In genomic region chr1:104932949-104933679, GRCh38 we compare ENCODE assay signal across 22 cellular contexts.
DNase-seq lines count a peak whose midpoint lies in the region; ATAC-seq and TF ChIP-seq lines count a peak whose summit lies in the region.
"Had no signal": no experiment of that assay in that cellular context is flagged by ENCODE, and none has a peak within 500 bp of the region (broad histone marks: within the 10 kb centered on the region; RNA-seq: fewer than 3 reads in every experiment).

No MANE protein-coding gene starts in this region.

- H3K36me3 Mint-ChIP-seq in endodermal cell (ENCODE audit: low read depth) = no peaks in the 10 kb centered on the region
- no peaks in the 10 kb centered on the region for H3K36me3 Mint-ChIP-seq in activated T-helper 1 cell treated with anti-CD3 and anti-CD28 coated beads, Interleukin-12 subunit alpha, Interleukin-12 subunit beta, Interleukin-2, Interleukin-4 antibody, amounts not matched to agents 30 ng/mL and 10 ng/mL and 1 ng/mL, durations not matched to agents 14 hours and 24 hours and 36 hours (ENCODE audit: low read depth)
- no peaks in the 10 kb centered on the region for H3K36me3 Mint-ChIP-seq in GM23338 (ENCODE audit: low read depth)
- H3K36me3 Mint-ChIP-seq: mesothelial cell of epicardium, T-cell had no signal

- no peaks in the 10 kb centered on the region for H3K9me2 ChIP-seq in GM23338 (ENCODE audit: insufficient read depth)

- ATAC-seq in GM18498 (IDR thresholded peaks at IDR 0.05; ENCODE audit: unreplicated experiment) (peak; percentile 14), GM21360 (IDR thresholded peaks at IDR 0.05; ENCODE audit: unreplicated experiment) (peak; percentile 37), HG03432 (IDR thresholded peaks at IDR 0.05; ENCODE audit: unreplicated experiment) (peak; percentile 34), GM23338 (no peak), mucosa of descending colon (no peak)

- H3K27me3 ChIP-seq in endodermal cell (ENCODE audit: control insufficient read depth, insufficient read depth, low read length, poor library complexity, severe bottlenecking) (no peaks in the 10 kb centered on the region), GM23338 (ENCODE audit: insufficient read depth) (no peaks in the 10 kb centered on the region)
- H3K27me3 ChIP-seq: neutrophil had no signal

- H3F3A ChIP-seq in GM23338 (replicated peaks; ENCODE audit: low read depth) = no peaks in the 10 kb centered on the region

- no peaks in the 10 kb centered on the region for H3K4me1 Mint-ChIP-seq in endodermal cell
- no peaks in the 10 kb centered on the region for H3K4me1 Mint-ChIP-seq in activated T-helper 1 cell treated with anti-CD3 and anti-CD28 coated beads, Interleukin-12 subunit alpha, Interleukin-12 subunit beta, Interleukin-2, Interleukin-4 antibody, amounts not matched to agents 30 ng/mL and 10 ng/mL and 1 ng/mL, durations not matched to agents 14 hours and 24 hours and 36 hours (ENCODE audit: low read depth)
- no peaks in the 10 kb centered on the region for H3K4me1 Mint-ChIP-seq in GM23338
- H3K4me1 Mint-ChIP-seq: mesothelial cell of epicardium, T-cell had no signal

- H3K27ac Mint-ChIP-seq in endodermal cell = no peak overlapping the region
- H3K27ac Mint-ChIP-seq in activated T-helper 1 cell treated with anti-CD3 and anti-CD28 coated beads, Interleukin-12 subunit alpha, Interleukin-12 subunit beta, Interleukin-2, Interleukin-4 antibody, amounts not matched to agents 30 ng/mL and 10 ng/mL and 1 ng/mL, durations not matched to agents 14 hours and 24 hours and 36 hours = no peak overlapping the region
- no peak overlapping the region for H3K27ac Mint-ChIP-seq in GM23338
- H3K27ac Mint-ChIP-seq: mesothelial cell of epicardium, T-cell had no signal

- TF ChIP-seq CTCF in endodermal cell (conservative IDR thresholded peaks at IDR 0.05) (no peak), GM23338 (conservative IDR thresholded peaks at IDR 0.05; ENCODE audit: low read depth in 2 of 2) (no peak), mucosa of descending colon (IDR thresholded peaks at IDR 0.05) (no peak)

- H4K20me1 ChIP-seq in GM23338 (replicated peaks; ENCODE audit: insufficient read depth) = no peaks in the 10 kb centered on the region

- intact Hi-C loops in activated T-helper 1 cell treated with anti-CD3 and anti-CD28 coated beads, Interleukin-12 subunit alpha, Interleukin-12 subunit beta, Interleukin-2, Interleukin-4 antibody, amounts not matched to agents 30 ng/mL and 10 ng/mL and 1 ng/mL, durations not matched to agents 14 hours and 24 hours and 36 hours (cut with micrococcal nuclease) = no loop called here
- intact Hi-C loops in mucosa of descending colon (cut with DNase I, micrococcal nuclease) = no loop called here

- H3K9ac ChIP-seq in endodermal cell (ENCODE audit: extremely low read depth, low read length, poor library complexity, severe bottlenecking) = no peak overlapping the region

- H2AFZ ChIP-seq in GM23338 = no peak overlapping the region

- no peak overlapping the region for H3K4me2 ChIP-seq in GM23338

- H3K27ac ChIP-seq in endodermal cell (ENCODE audit: low read depth, low read length) = no peak overlapping the region
- H3K27ac ChIP-seq in substantia nigra (ENCODE audit: low read depth, low read length, poor library complexity, severe bottlenecking) = no peak overlapping the region
- H3K27ac ChIP-seq in GM23338 (ENCODE audit: low read depth) = no peak overlapping the region
- H3K27ac ChIP-seq: neutrophil, RWPE1 had no signal

- no peaks in the 10 kb centered on the region for H3K36me3 ChIP-seq in endodermal cell (ENCODE audit: control insufficient read depth, insufficient read depth, low read length)
- no peaks in the 10 kb centered on the region for H3K36me3 ChIP-seq in GM23338 (ENCODE audit: insufficient read depth)
- no peaks in the 10 kb centered on the region for H3K36me3 ChIP-seq in mucosa of descending colon (ENCODE audit: low read depth)
- H3K36me3 ChIP-seq: neutrophil had no signal

- H3K9me3 Mint-ChIP-seq in endodermal cell (peaks cover 9% of the 10 kb centered on the region), GM23338 (peaks cover 3% of the 10 kb centered on the region; the same call in 1 of the 3 replicates)
- H3K9me3 Mint-ChIP-seq in activated T-helper 1 cell treated with anti-CD3 and anti-CD28 coated beads, Interleukin-12 subunit alpha, Interleukin-12 subunit beta, Interleukin-2, Interleukin-4 antibody, amounts not matched to agents 30 ng/mL and 10 ng/mL and 1 ng/mL, durations not matched to agents 14 hours and 24 hours and 36 hours = peaks cover 18% of the 10 kb centered on the region

- H3K27me3 Mint-ChIP-seq in endodermal cell (ENCODE audit: insufficient read depth) = no peaks in the 10 kb centered on the region
- no peaks in the 10 kb centered on the region for H3K27me3 Mint-ChIP-seq in activated T-helper 1 cell treated with anti-CD3 and anti-CD28 coated beads, Interleukin-12 subunit alpha, Interleukin-12 subunit beta, Interleukin-2, Interleukin-4 antibody, amounts not matched to agents 30 ng/mL and 10 ng/mL and 1 ng/mL, durations not matched to agents 14 hours and 24 hours and 36 hours (ENCODE audit: insufficient read depth)
- H3K27me3 Mint-ChIP-seq in GM23338 (ENCODE audit: insufficient read depth, low read depth, poor library complexity) = no peaks in the 10 kb centered on the region
- H3K27me3 Mint-ChIP-seq: T-cell had no signal

- H3K4me1 ChIP-seq in endodermal cell (ENCODE audit: control insufficient read depth, insufficient read depth, low read length) = no peaks in the 10 kb centered on the region
- H3K4me1 ChIP-seq in GM23338 (ENCODE audit: insufficient read depth) = no peaks in the 10 kb centered on the region
- no peaks in the 10 kb centered on the region for H3K4me1 ChIP-seq in mucosa of descending colon (ENCODE audit: low read depth)

- peak; percentile 32 for DNase-seq in endodermal cell
- DNase-seq in activated T-helper 1 cell treated with anti-CD3 and anti-CD28 coated beads, Interleukin-12 subunit alpha, Interleukin-12 subunit beta, Interleukin-2, Interleukin-4 antibody, amounts not matched to agents 30 ng/mL and 10 ng/mL and 1 ng/mL, durations not matched to agents 14 hours and 24 hours and 36 hours (ENCODE audit: low spot score) = no peak
- DNase-seq in substantia nigra (lab: John Stamatoyannopoulos, UW) = no peak
- no peak for DNase-seq in GM23338 (ENCODE audit: low spot score)
- no peak for DNase-seq in mucosa of descending colon
- DNase-seq: activated CD4-positive, CD25-positive, alpha-beta regulatory T cell treated with anti-CD3 and anti-CD28 coated beads, Interleukin-2, amount 50 U/mL, for 72 hours; activated naive CD4-positive, alpha-beta T cell treated with anti-CD3 and anti-CD28 coated beads, Interleukin-2, amount 50 U/mL, for 16 hours; COR-L47; cortex of kidney; GDM1; head of caudate nucleus; MV-4-11; NCI-H2171; retina; stimulated activated CD4-positive, alpha-beta T cell treated with anti-CD3 and anti-CD28 coated beads, Interleukin-15, amount 100 ng/mL, for 24 hours; T-cell had no signal

- WGBS in endodermal cell (ENCODE audit: insufficient coverage in 1 of 2, insufficient read length in 1 of 2), 2 experiments = 92 to 96% methylated on average over 9 to 14 of the region's 14 CpGs

- H3K9me3 ChIP-seq in endodermal cell (ENCODE audit: control insufficient read depth, low read length) = no peaks in the 10 kb centered on the region
- H3K9me3 ChIP-seq in mucosa of descending colon = peaks cover 8% of the 10 kb centered on the region
- H3K9me3 ChIP-seq: neutrophil had no signal

- H3K4me3 ChIP-seq in endodermal cell (ENCODE audit: low read length) (no peak overlapping the region), GM23338 (no peak overlapping the region), mucosa of descending colon (no peak overlapping the region)

- H3K4me3 Mint-ChIP-seq in endodermal cell (no peak overlapping the region), GM23338 (no peak overlapping the region)
- H3K4me3 Mint-ChIP-seq in activated T-helper 1 cell treated with anti-CD3 and anti-CD28 coated beads, Interleukin-12 subunit alpha, Interleukin-12 subunit beta, Interleukin-2, Interleukin-4 antibody, amounts not matched to agents 30 ng/mL and 10 ng/mL and 1 ng/mL, durations not matched to agents 14 hours and 24 hours and 36 hours = no peak overlapping the region
- H3K4me3 Mint-ChIP-seq: mesothelial cell of epicardium, T-cell had no signal

- H3K79me2 ChIP-seq in GM23338 (replicated peaks; ENCODE audit: insufficient read depth) = no peaks in the 10 kb centered on the region

TF ChIP-seq in GM23338, 12 proteins besides CTCF, POLR2A, EP300 and RAD21:
- no peak for TF ChIP-seq JUNB (IDR thresholded peaks at IDR 0.05; ENCODE audit: unreplicated experiment)
- no peak for TF ChIP-seq ZNF331 (CRISPR knock-in tag; IDR thresholded peaks at IDR 0.05; ENCODE audit: low read depth)
- TF ChIP-seq NANOG (IDR thresholded peaks at IDR 0.05; ENCODE audit: borderline replicate concordance) = no peak
- TF ChIP-seq ZNF114 (CRISPR knock-in tag; IDR thresholded peaks at IDR 0.05) = no peak

Comparison
In these comparisons a context has a peak if more than half of its experiments do, and no peak if none do; other contexts are left out.
1. ATAC-seq: peak in GM18498 (single experiment), GM21360 (single experiment) and HG03432 (single experiment); none in GM23338 (single experiment) and mucosa of descending colon (single experiment).